In the genomic region with DNA sequence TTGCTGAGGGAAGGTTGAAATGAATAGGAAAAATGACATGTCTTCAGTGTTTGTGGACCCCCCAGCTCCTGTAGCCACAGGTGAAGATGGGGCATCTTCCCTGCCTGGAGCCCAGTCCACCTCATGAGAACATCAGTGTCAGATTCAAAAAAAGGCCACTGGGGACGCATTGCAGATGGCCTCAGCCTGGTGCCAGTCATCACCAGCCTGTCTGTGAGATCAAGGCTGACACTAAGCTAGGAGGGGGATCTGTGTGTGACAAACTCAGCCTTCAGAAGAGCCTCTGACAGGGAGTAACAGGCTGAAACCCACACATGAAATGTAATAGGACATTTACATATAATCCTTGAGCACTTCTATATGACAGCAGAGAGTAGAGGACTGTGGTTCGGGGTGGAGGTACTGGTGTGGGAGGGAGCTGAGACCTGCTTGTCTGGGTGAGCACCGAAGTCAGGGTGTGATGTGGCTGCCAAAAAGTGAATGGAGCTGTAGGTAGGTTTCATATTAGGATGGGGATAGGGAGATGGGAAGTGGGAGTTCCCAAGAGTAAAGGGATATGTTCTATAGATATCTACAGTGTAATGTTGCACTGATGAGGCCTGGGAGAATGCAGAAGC, we compare ENCODE assay signal across 13 cellular contexts. TPM values are rescaled to one million over a fixed set of nuclear protein-coding genes. Genes with fewer than 3 reads are reported as not detected.
DNase-seq lines count a peak whose midpoint lies in the region; ATAC-seq and TF ChIP-seq lines count a peak whose summit lies in the region.
"Had no signal": no experiment of that assay in that cellular context is flagged by ENCODE, and none has a peak within 500 bp of the region (broad histone marks: within the 10 kb centered on the region; RNA-seq: fewer than 3 reads in every experiment).

No MANE protein-coding gene starts in this region.

- H3K36me3 Mint-ChIP-seq in activated CD4-positive, alpha-beta T cell treated with anti-CD3 and anti-CD28 coated beads, Interleukin-2, amount 10 ng/mL, durations not matched to agents 7 days and 5 days (ENCODE audit: low read depth): peaks cover 9% of the 10 kb centered on the region
- H3K36me3 Mint-ChIP-seq in brain: no peaks in the 10 kb centered on the region
- H3K36me3 Mint-ChIP-seq in stimulated activated memory B cell treated with anti-CD40 and anti-IgM and Interleukin-4, amounts not matched to agents 10 μg/mL and 1 μg/mL and 100 μg/mL, for 72 hours: peaks cover 7% of the 10 kb centered on the region

- no peak for TF ChIP-seq CTCF in brain (conservative IDR thresholded peaks at IDR 0.05)

- CTCF ChIA-PET in activated CD4-positive, alpha-beta T cell treated with anti-CD3 and anti-CD28 coated beads, Interleukin-2, amount 10 ng/mL, durations not matched to agents 7 days and 5 days (lab: Charles Lee): interaction anchor here (1.1 to 6.1 kb wide), 13 partner anchors 7 to 203 kb away, joined by 3 to 38 read pairs (median 5); partner anchors contain the start of gene CCDC134

- peak overlapping the region; percentile 97 for H3K27ac Mint-ChIP-seq in activated CD4-positive, alpha-beta T cell treated with anti-CD3 and anti-CD28 coated beads, Interleukin-2, amount 10 ng/mL, durations not matched to agents 7 days and 5 days
- peak overlapping the region in 3 of 5 experiments; percentile 6 to 39 (median 13) for H3K27ac Mint-ChIP-seq in brain
- H3K27ac Mint-ChIP-seq in stimulated activated memory B cell treated with anti-CD40 and anti-IgM and Interleukin-4, amounts not matched to agents 10 μg/mL and 1 μg/mL and 100 μg/mL, for 72 hours: peak overlapping the region; percentile 85

- H3K4me3 Mint-ChIP-seq in activated CD4-positive, alpha-beta T cell treated with anti-CD3 and anti-CD28 coated beads, Interleukin-2, amount 10 ng/mL, durations not matched to agents 7 days and 5 days: peak overlapping the region; percentile 12
- H3K4me3 Mint-ChIP-seq in brain: no peak overlapping the region
- H3K4me3 Mint-ChIP-seq in stimulated activated memory B cell treated with anti-CD40 and anti-IgM and Interleukin-4, amounts not matched to agents 10 μg/mL and 1 μg/mL and 100 μg/mL, for 72 hours: peak overlapping the region; percentile 49

- H3K9me3 Mint-ChIP-seq in activated CD4-positive, alpha-beta T cell treated with anti-CD3 and anti-CD28 coated beads, Interleukin-2, amount 10 ng/mL, durations not matched to agents 7 days and 5 days: no peaks in the 10 kb centered on the region
- H3K9me3 Mint-ChIP-seq in brain: no peaks in the 10 kb centered on the region
- no peaks in the 10 kb centered on the region for H3K9me3 Mint-ChIP-seq in stimulated activated memory B cell treated with anti-CD40 and anti-IgM and Interleukin-4, amounts not matched to agents 10 μg/mL and 1 μg/mL and 100 μg/mL, for 72 hours

- no peaks in the 10 kb centered on the region for H3K27me3 Mint-ChIP-seq in activated CD4-positive, alpha-beta T cell treated with anti-CD3 and anti-CD28 coated beads, Interleukin-2, amount 10 ng/mL, durations not matched to agents 7 days and 5 days
- H3K27me3 Mint-ChIP-seq in brain: peaks cover 3% of the 10 kb centered on the region
- H3K27me3 Mint-ChIP-seq in stimulated activated memory B cell treated with anti-CD40 and anti-IgM and Interleukin-4, amounts not matched to agents 10 μg/mL and 1 μg/mL and 100 μg/mL, for 72 hours: no peaks in the 10 kb centered on the region

- ATAC-seq in stimulated activated memory B cell treated with anti-CD40 and anti-IgM and Interleukin-4, amounts not matched to agents 10 μg/mL and 1 μg/mL and 100 μg/mL, for 72 hours: no peak
- no peak for ATAC-seq in GM21515 (IDR thresholded peaks at IDR 0.05; ENCODE audit: unreplicated experiment)
- ATAC-seq: gastrocnemius medialis, sciatic nerve had no signal

- DNase-seq in stimulated activated CD4-positive, alpha-beta T cell treated with anti-CD3 and anti-CD28 coated beads, Interleukin-12 subunit alpha, Interleukin-12 subunit beta, amount 100 ng/mL, for 4 hours: peak; percentile 14
- no peak for DNase-seq in stimulated activated CD4-positive, alpha-beta T cell treated with anti-CD3 and anti-CD28 coated beads, Interleukin-15, amount 100 ng/mL, for 24 hours
- no peak for DNase-seq in activated CD4-positive, alpha-beta T cell treated with anti-CD3 and anti-CD28 coated beads, Interleukin-2, amount 10 ng/mL, durations not matched to agents 7 days and 5 days
- no peak for DNase-seq in NCI-H2029 (lab: John Stamatoyannopoulos, UW)
- no peak for DNase-seq in activated effector memory CD4-positive, alpha-beta T cell treated with Interleukin-2 at 50 U/mL for 16 hours
- DNase-seq: gastrocnemius medialis, H7, mammary epithelial cell, NCI-H1092 had no signal

- POLR2A ChIA-PET in activated CD4-positive, alpha-beta T cell treated with anti-CD3 and anti-CD28 coated beads, Interleukin-2, amount 10 ng/mL, durations not matched to agents 7 days and 5 days (lab: Charles Lee): interaction anchor here (4.1 kb wide), 1 partner anchor 20 kb away, joined by 39 read pairs; the partner anchor contains the start of gene CCDC134

- H3K4me1 Mint-ChIP-seq in activated CD4-positive, alpha-beta T cell treated with anti-CD3 and anti-CD28 coated beads, Interleukin-2, amount 10 ng/mL, durations not matched to agents 7 days and 5 days: peaks cover 46% of the 10 kb centered on the region
- peaks cover 7% of the 10 kb centered on the region for H3K4me1 Mint-ChIP-seq in brain
- peaks cover 42% of the 10 kb centered on the region for H3K4me1 Mint-ChIP-seq in stimulated activated memory B cell treated with anti-CD40 and anti-IgM and Interleukin-4, amounts not matched to agents 10 μg/mL and 1 μg/mL and 100 μg/mL, for 72 hours

RNA-seq across cellular contexts. Expression of gene CCDC134, which starts 20.5 kb away (rescaled TPM):
- 10 to 100 TPM; 21.0 to 21.6 TPM for total RNA-seq in activated CD4-positive, alpha-beta T cell treated with anti-CD3 and anti-CD28 coated beads, Interleukin-2, amount 10 ng/mL, durations not matched to agents 7 days and 5 days
- 3.7 TPM for polyA plus RNA-seq in brain (ENCODE audit: insufficient read depth, low read depth, low replicate concordance)

RNA-seq across cellular contexts. Expression of gene SREBF2, which starts 52.9 kb away (rescaled TPM):
- 10 to 100 TPM; 92.4 to 95.7 TPM for total RNA-seq in activated CD4-positive, alpha-beta T cell treated with anti-CD3 and anti-CD28 coated beads, Interleukin-2, amount 10 ng/mL, durations not matched to agents 7 days and 5 days
- polyA plus RNA-seq in brain (ENCODE audit: insufficient read depth, low read depth, low replicate concordance): 115 TPM

Comparison
In these comparisons a context has a peak if more than half of its experiments do, and no peak if none do; other contexts are left out.
1. H3K27ac Mint-ChIP-seq: peak in every context shown above with its lines; median percentile 97 in activated CD4-positive, alpha-beta T cell treated with anti-CD3 and anti-CD28 coated beads, Interleukin-2, amount 10 ng/mL, durations not matched to agents 7 days and 5 days; 85 in stimulated activated memory B cell treated with anti-CD40 and anti-IgM and Interleukin-4, amounts not matched to agents 10 μg/mL and 1 μg/mL and 100 μg/mL, for 72 hours; 13 in brain.
2. H3K4me3 Mint-ChIP-seq: peak in activated CD4-positive, alpha-beta T cell treated with anti-CD3 and anti-CD28 coated beads, Interleukin-2, amount 10 ng/mL, durations not matched to agents 7 days and 5 days (single experiment) and stimulated activated memory B cell treated with anti-CD40 and anti-IgM and Interleukin-4, amounts not matched to agents 10 μg/mL and 1 μg/mL and 100 μg/mL, for 72 hours (single experiment); none in brain (0 of 5).